ENCODE assay signal across 8 cellular contexts in genomic region chr22:45268958-45269844, GRCh38. TPM values are rescaled to one million over a fixed set of nuclear protein-coding genes. Genes with fewer than 3 reads are reported as not detected.
DNase-seq lines count a peak whose midpoint lies in the region; ATAC-seq and TF ChIP-seq lines count a peak whose summit lies in the region.

No MANE protein-coding gene starts in this region.

- peak overlapping the region; percentile 92 for H3K4me3 Mint-ChIP-seq in glutamatergic neuron (ENCODE audit: unreplicated experiment)

- H3K4me1 ChIP-seq in suprapubic skin = peaks cover 40% of the 10 kb centered on the region

- H3K27ac ChIP-seq in suprapubic skin = no peak overlapping the region

- peak; percentile 87 for ATAC-seq in SK-N-SH treated with all-trans-retinoic acid at 6 μM for 48 hours

- no peaks in the 10 kb centered on the region for H3K36me3 ChIP-seq in suprapubic skin

- peaks cover 6% of the 10 kb centered on the region for H3K27me3 Mint-ChIP-seq in glutamatergic neuron (ENCODE audit: unreplicated experiment)

- no peak for TF ChIP-seq POLR2A in suprapubic skin (IDR thresholded peaks at IDR 0.05)

- H3K9me3 Mint-ChIP-seq in glutamatergic neuron (ENCODE audit: unreplicated experiment) = peaks cover 5% of the 10 kb centered on the region

- H3K27me3 ChIP-seq in suprapubic skin = no peaks in the 10 kb centered on the region

- peaks cover 4% of the 10 kb centered on the region for H3K4me1 Mint-ChIP-seq in glutamatergic neuron (ENCODE audit: low read depth, unreplicated experiment)

- 5% methylated on average over 14 of the region's 60 CpGs for WGBS in suprapubic skin

- peak overlapping the region; percentile 68 for H3K27ac Mint-ChIP-seq in glutamatergic neuron (ENCODE audit: unreplicated experiment)

- TF ChIP-seq CTCF in glutamatergic neuron (IDR thresholded peaks at IDR 0.05; ENCODE audit: partially characterized antibody, unreplicated experiment) (peak; percentile 98), suprapubic skin (IDR thresholded peaks at IDR 0.05) (peak; percentile 88 to 96)

- no peaks in the 10 kb centered on the region for H3K36me3 Mint-ChIP-seq in glutamatergic neuron (ENCODE audit: unreplicated experiment)

- peak; percentile 50 for DNase-seq in NK-92 treated with Interleukin-12 subunit alpha and Interleukin-12 subunit beta, amount 100 ng/mL, for 24 hours (lab: John Stamatoyannopoulos, UW)
- DNase-seq in NK-92 (lab: John Stamatoyannopoulos, UW; ENCODE audit: unreplicated experiment) = no peak
- DNase-seq in HuH-7.5 (ENCODE audit: low spot score) = peak; percentile 56
- peak; percentile 84 for DNase-seq in activated naive CD4-positive, alpha-beta T cell treated with anti-CD3 and anti-CD28 coated beads, Interleukin-2, amount 50 U/mL, for 16 hours
- peak; percentile 93 for DNase-seq in glutamatergic neuron
- peak; percentile 70 for DNase-seq in occipital lobe (lab: John Stamatoyannopoulos, UW)
- DNase-seq in suprapubic skin (ENCODE audit: low spot score in 2 of 2) = peak; percentile 88 to 90

- H3K9me3 ChIP-seq in suprapubic skin = no peaks in the 10 kb centered on the region

- no peak for TF ChIP-seq EP300 in suprapubic skin (IDR thresholded peaks at IDR 0.05)

- H3K4me3 ChIP-seq in suprapubic skin = peak overlapping the region; percentile 74

TF ChIP-seq in SK-N-SH treated with all-trans-retinoic acid at 6 μM for 48 hours, 23 proteins besides CTCF, POLR2A, EP300 and RAD21:
- TF ChIP-seq GLIS3 (CRISPR knock-in tag; IDR thresholded peaks at IDR 0.05) (no peak), ZNF565 (CRISPR knock-in tag; conservative IDR thresholded peaks at IDR 0.05; ENCODE audit: low read depth) (no peak), TCF4 (CRISPR knock-in tag; IDR thresholded peaks at IDR 0.05; ENCODE audit: borderline replicate concordance) (no peak), TOX (CRISPR knock-in tag; IDR thresholded peaks at IDR 0.05; ENCODE audit: borderline replicate concordance) (no peak), SNAI2 (CRISPR knock-in tag; IDR thresholded peaks at IDR 0.05) (no peak), OSR1 (CRISPR knock-in tag; IDR thresholded peaks at IDR 0.05) (no peak), PATZ1 (CRISPR knock-in tag; IDR thresholded peaks at IDR 0.05; ENCODE audit: borderline replicate concordance) (no peak), ISL1 (CRISPR knock-in tag; IDR thresholded peaks at IDR 0.05) (no peak), CSRNP3 (CRISPR knock-in tag; IDR thresholded peaks at IDR 0.05) (no peak), ZNF70 (CRISPR knock-in tag; IDR thresholded peaks at IDR 0.05) (no peak), CREB5 (CRISPR knock-in tag; IDR thresholded peaks at IDR 0.05; ENCODE audit: low read depth) (no peak), ESRRG (CRISPR knock-in tag; IDR thresholded peaks at IDR 0.05) (no peak), CSDC2 (CRISPR knock-in tag; IDR thresholded peaks at IDR 0.05) (no peak), ZNF8 (CRISPR knock-in tag; IDR thresholded peaks at IDR 0.05) (no peak), ZC3H10 (CRISPR knock-in tag; IDR thresholded peaks at IDR 0.05) (no peak), ARNTL (CRISPR knock-in tag; IDR thresholded peaks at IDR 0.05; ENCODE audit: borderline replicate concordance, low read depth) (no peak)

RNA-seq across cellular contexts. Expression of gene UPK3A, which starts 15.5 kb away (rescaled TPM):
- total RNA-seq in glutamatergic neuron (ENCODE audit: unreplicated experiment) (not detected), occipital lobe (not detected), suprapubic skin (not detected)

RNA-seq across cellular contexts. Expression of gene KIAA0930, which starts 28.5 kb away (rescaled TPM):
- 170 TPM for total RNA-seq in glutamatergic neuron (ENCODE audit: unreplicated experiment)
- total RNA-seq in occipital lobe = 61.0 TPM
- 100 to 1,000 TPM in 1 of 4 donors, 10 to 100 TPM in 3; 36.0 to 119 (median 74.4) TPM for total RNA-seq in suprapubic skin

RNA-seq across cellular contexts. Expression of gene FAM118A, which starts 40.5 kb away (rescaled TPM):
- total RNA-seq in glutamatergic neuron (ENCODE audit: unreplicated experiment) (28.0 TPM), occipital lobe (6.2 TPM), suprapubic skin (10 to 100 TPM; 22.7 to 65.8 (median 37.2) TPM)
